ENCODE assay signal across 1 cellular context in genomic region chr6:1321715-1322114, GRCh38.
TF ChIP-seq lines count a peak whose summit lies in the region.

No MANE protein-coding gene starts in this region.

TF ChIP-seq in K562, 482 proteins besides CTCF, POLR2A, EP300 and RAD21:
- TF ChIP-seq, protein P1, sequence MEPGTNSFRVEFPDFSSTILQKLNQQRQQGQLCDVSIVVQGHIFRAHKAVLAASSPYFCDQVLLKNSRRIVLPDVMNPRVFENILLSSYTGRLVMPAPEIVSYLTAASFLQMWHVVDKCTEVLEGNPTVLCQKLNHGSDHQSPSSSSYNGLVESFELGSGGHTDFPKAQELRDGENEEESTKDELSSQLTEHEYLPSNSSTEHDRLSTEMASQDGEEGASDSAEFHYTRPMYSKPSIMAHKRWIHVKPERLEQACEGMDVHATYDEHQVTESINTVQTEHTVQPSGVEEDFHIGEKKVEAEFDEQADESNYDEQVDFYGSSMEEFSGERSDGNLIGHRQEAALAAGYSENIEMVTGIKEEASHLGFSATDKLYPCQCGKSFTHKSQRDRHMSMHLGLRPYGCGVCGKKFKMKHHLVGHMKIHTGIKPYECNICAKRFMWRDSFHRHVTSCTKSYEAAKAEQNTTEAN (CRISPR knock-in tag; IDR thresholded peaks at IDR 0.05): no peak
- no peak for TF ChIP-seq CAMTA2 (CRISPR knock-in tag; conservative IDR thresholded peaks at IDR 0.05)
- TF ChIP-seq NCOA1 (IDR thresholded peaks at IDR 0.05; ENCODE audit: low read depth): no peak
- TF ChIP-seq, protein P2, sequence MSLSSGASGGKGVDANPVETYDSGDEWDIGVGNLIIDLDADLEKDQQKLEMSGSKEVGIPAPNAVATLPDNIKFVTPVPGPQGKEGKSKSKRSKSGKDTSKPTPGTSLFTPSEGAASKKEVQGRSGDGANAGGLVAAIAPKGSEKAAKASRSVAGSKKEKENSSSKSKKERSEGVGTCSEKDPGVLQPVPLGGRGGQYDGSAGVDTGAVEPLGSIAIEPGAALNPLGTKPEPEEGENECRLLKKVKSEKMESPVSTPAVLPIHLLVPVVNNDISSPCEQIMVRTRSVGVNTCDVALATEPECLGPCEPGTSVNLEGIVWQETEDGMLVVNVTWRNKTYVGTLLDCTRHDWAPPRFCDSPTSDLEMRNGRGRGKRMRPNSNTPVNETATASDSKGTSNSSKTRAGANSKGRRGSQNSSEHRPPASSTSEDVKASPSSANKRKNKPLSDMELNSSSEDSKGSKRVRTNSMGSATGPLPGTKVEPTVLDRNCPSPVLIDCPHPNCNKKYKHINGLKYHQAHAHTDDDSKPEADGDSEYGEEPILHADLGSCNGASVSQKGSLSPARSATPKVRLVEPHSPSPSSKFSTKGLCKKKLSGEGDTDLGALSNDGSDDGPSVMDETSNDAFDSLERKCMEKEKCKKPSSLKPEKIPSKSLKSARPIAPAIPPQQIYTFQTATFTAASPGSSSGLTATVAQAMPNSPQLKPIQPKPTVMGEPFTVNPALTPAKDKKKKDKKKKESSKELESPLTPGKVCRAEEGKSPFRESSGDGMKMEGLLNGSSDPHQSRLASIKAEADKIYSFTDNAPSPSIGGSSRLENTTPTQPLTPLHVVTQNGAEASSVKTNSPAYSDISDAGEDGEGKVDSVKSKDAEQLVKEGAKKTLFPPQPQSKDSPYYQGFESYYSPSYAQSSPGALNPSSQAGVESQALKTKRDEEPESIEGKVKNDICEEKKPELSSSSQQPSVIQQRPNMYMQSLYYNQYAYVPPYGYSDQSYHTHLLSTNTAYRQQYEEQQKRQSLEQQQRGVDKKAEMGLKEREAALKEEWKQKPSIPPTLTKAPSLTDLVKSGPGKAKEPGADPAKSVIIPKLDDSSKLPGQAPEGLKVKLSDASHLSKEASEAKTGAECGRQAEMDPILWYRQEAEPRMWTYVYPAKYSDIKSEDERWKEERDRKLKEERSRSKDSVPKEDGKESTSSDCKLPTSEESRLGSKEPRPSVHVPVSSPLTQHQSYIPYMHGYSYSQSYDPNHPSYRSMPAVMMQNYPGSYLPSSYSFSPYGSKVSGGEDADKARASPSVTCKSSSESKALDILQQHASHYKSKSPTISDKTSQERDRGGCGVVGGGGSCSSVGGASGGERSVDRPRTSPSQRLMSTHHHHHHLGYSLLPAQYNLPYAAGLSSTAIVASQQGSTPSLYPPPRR (CRISPR knock-in tag; IDR thresholded peaks at IDR 0.05; ENCODE audit: borderline replicate concordance): no peak
- TF ChIP-seq ILF3 (IDR thresholded peaks at IDR 0.05; ENCODE audit: borderline replicate concordance): no peak
- TF ChIP-seq FOSL1 (tag; conservative IDR thresholded peaks at IDR 0.05): no peak
- TF ChIP-seq POLR3G (IDR thresholded peaks at IDR 0.05; ENCODE audit: extremely low read depth, insufficient read length, insufficient replicate concordance): no peak
- TF ChIP-seq CEBPB (tag; IDR thresholded peaks at IDR 0.05): peak; percentile 82
- no peak for TF ChIP-seq CEBPG (CRISPR knock-in tag; IDR thresholded peaks at IDR 0.05)
- peak; percentile 43 to 86; a peak in 3 of 4 replicates for TF ChIP-seq CEBPG (tag; conservative IDR thresholded peaks at IDR 0.05 in 1 of 2, IDR thresholded peaks at IDR 0.05 in 1 of 2)
- no peak for TF ChIP-seq EGR1 (conservative IDR thresholded peaks at IDR 0.05)
- TF ChIP-seq NUFIP1 (IDR thresholded peaks at IDR 0.05; ENCODE audit: partially characterized antibody): no peak
- TF ChIP-seq RBM22 (IDR thresholded peaks at IDR 0.05; ENCODE audit: low read depth, low read length, poor library complexity, severe bottlenecking): no peak
- no peak for TF ChIP-seq NFATC3 (IDR thresholded peaks at IDR 0.05)
TF ChIP-seq in K562: peak in this region for 2.
